9 cellular contexts compared by ENCODE assay signal in genomic region chr12:40446385-40446784, GRCh38.
A peak's percentile ranks its signal among the peaks of the same experiment; 100 is the strongest.
DNase-seq lines count a peak whose midpoint lies in the region; ATAC-seq and TF ChIP-seq lines count a peak whose summit lies in the region.
"Had no signal": no experiment of that assay in that cellular context is flagged by ENCODE, and none has a peak within 500 bp of the region (broad histone marks: within the 10 kb centered on the region; RNA-seq: fewer than 3 reads in every experiment).

No MANE protein-coding gene starts in this region.

- H3K4me3 ChIP-seq in fibroblast of lung (replicated peaks in 1 of 4; ENCODE audit: control extremely low read depth in 1 of 4, insufficient read depth in 1 of 4, low read depth in 3 of 4, low read length in 4 of 4): no peak overlapping the region

- no peaks in the 10 kb centered on the region for H3K79me2 ChIP-seq in fibroblast of lung (ENCODE audit: control insufficient read depth, insufficient read depth, low read length)

- H3K9me3 Mint-ChIP-seq in stimulated activated memory B cell treated with anti-CD40 and anti-IgM and Interleukin-4, amounts not matched to agents 10 μg/mL and 1 μg/mL and 100 μg/mL, for 72 hours: peaks cover 4% of the 10 kb centered on the region
- no peaks in the 10 kb centered on the region for H3K9me3 Mint-ChIP-seq in activated naive CD8-positive, alpha-beta T cell treated with anti-CD3 and anti-CD28 coated beads for 36 hours

- H2AFZ ChIP-seq in fibroblast of lung (ENCODE audit: low read length): no peak overlapping the region

- no peak overlapping the region for H3K27ac Mint-ChIP-seq in stimulated activated memory B cell treated with anti-CD40 and anti-IgM and Interleukin-4, amounts not matched to agents 10 μg/mL and 1 μg/mL and 100 μg/mL, for 72 hours
- H3K27ac Mint-ChIP-seq in activated naive CD8-positive, alpha-beta T cell treated with anti-CD3 and anti-CD28 coated beads for 36 hours: no peak overlapping the region
- H3K27ac Mint-ChIP-seq: dendritic cell treated with granulocyte-macrophage colony-stimulating factor and Interleukin-4, amounts not matched to agents 40 ng/mL and 50 ng/mL, for 4 days had no signal

- no peaks in the 10 kb centered on the region for H3K27me3 ChIP-seq in fibroblast of lung (ENCODE audit: control insufficient read depth, insufficient read depth, low read length)

- no peak overlapping the region for H3K27ac ChIP-seq in fibroblast of lung (ENCODE audit: insufficient read depth, low read length)

- H3K9ac ChIP-seq in fibroblast of lung (ENCODE audit: insufficient read depth, low read length): no peak overlapping the region

- H3K27me3 Mint-ChIP-seq in stimulated activated memory B cell treated with anti-CD40 and anti-IgM and Interleukin-4, amounts not matched to agents 10 μg/mL and 1 μg/mL and 100 μg/mL, for 72 hours: no peaks in the 10 kb centered on the region
- H3K27me3 Mint-ChIP-seq in activated naive CD8-positive, alpha-beta T cell treated with anti-CD3 and anti-CD28 coated beads for 36 hours: no peaks in the 10 kb centered on the region
- H3K27me3 Mint-ChIP-seq: dendritic cell treated with granulocyte-macrophage colony-stimulating factor and Interleukin-4, amounts not matched to agents 40 ng/mL and 50 ng/mL, for 4 days had no signal

- TF ChIP-seq CTCF in fibroblast of lung (conservative IDR thresholded peaks at IDR 0.05 in 1 of 2, IDR thresholded peaks at IDR 0.05 in 1 of 2; ENCODE audit: low read depth in 1 of 2, low read length in 2 of 2): peak; percentile 18 to 26

- H3K4me1 ChIP-seq in fibroblast of lung (ENCODE audit: control insufficient read depth, extremely low read depth, insufficient read depth, low read length): no peaks in the 10 kb centered on the region

- no peaks in the 10 kb centered on the region for H3K36me3 ChIP-seq in fibroblast of lung (ENCODE audit: control insufficient read depth, insufficient read depth, low read length)

- H3K4me1 Mint-ChIP-seq in stimulated activated memory B cell treated with anti-CD40 and anti-IgM and Interleukin-4, amounts not matched to agents 10 μg/mL and 1 μg/mL and 100 μg/mL, for 72 hours: no peaks in the 10 kb centered on the region
- no peaks in the 10 kb centered on the region for H3K4me1 Mint-ChIP-seq in activated naive CD8-positive, alpha-beta T cell treated with anti-CD3 and anti-CD28 coated beads for 36 hours

- peak; percentile 13 for DNase-seq in CD1c-positive myeloid dendritic cell (ENCODE audit: extremely low spot score)
- peak; percentile 36 for DNase-seq in NCI-H1105 (lab: John Stamatoyannopoulos, UW)
- no peak for DNase-seq in fibroblast of lung (ENCODE audit: low read depth in 2 of 2)
- DNase-seq in stimulated activated CD4-positive, alpha-beta T cell treated with anti-CD3 and anti-CD28 coated beads, Interleukin-4, amount 100 ng/mL, for 24 hours: no peak
- no peak for DNase-seq in midbrain (lab: John Stamatoyannopoulos, UW)
- DNase-seq in activated naive CD8-positive, alpha-beta T cell treated with anti-CD3 and anti-CD28 coated beads for 36 hours: no peak

- H3K9me3 ChIP-seq in fibroblast of lung (ENCODE audit: control insufficient read depth, insufficient read depth, low read depth, low read length): no peaks in the 10 kb centered on the region

- no peak overlapping the region for H3K4me3 Mint-ChIP-seq in stimulated activated memory B cell treated with anti-CD40 and anti-IgM and Interleukin-4, amounts not matched to agents 10 μg/mL and 1 μg/mL and 100 μg/mL, for 72 hours
- no peak overlapping the region for H3K4me3 Mint-ChIP-seq in activated naive CD8-positive, alpha-beta T cell treated with anti-CD3 and anti-CD28 coated beads for 36 hours
- H3K4me3 Mint-ChIP-seq: dendritic cell treated with granulocyte-macrophage colony-stimulating factor and Interleukin-4, amounts not matched to agents 40 ng/mL and 50 ng/mL, for 4 days had no signal

- H3K36me3 Mint-ChIP-seq in stimulated activated memory B cell treated with anti-CD40 and anti-IgM and Interleukin-4, amounts not matched to agents 10 μg/mL and 1 μg/mL and 100 μg/mL, for 72 hours: no peaks in the 10 kb centered on the region
- H3K36me3 Mint-ChIP-seq in activated naive CD8-positive, alpha-beta T cell treated with anti-CD3 and anti-CD28 coated beads for 36 hours: no peaks in the 10 kb centered on the region

- H3K4me2 ChIP-seq in fibroblast of lung (ENCODE audit: extremely low read depth, insufficient read depth, low read length): no peak overlapping the region

- no peaks in the 10 kb centered on the region for H4K20me1 ChIP-seq in fibroblast of lung (ENCODE audit: control insufficient read depth, extremely low read depth, insufficient read depth, low read length)

- peak; percentile 83 for ATAC-seq in GM21515 (IDR thresholded peaks at IDR 0.05; ENCODE audit: unreplicated experiment)
- no peak for ATAC-seq in stimulated activated memory B cell treated with anti-CD40 and anti-IgM and Interleukin-4, amounts not matched to agents 10 μg/mL and 1 μg/mL and 100 μg/mL, for 72 hours

Comparison
In these comparisons a context has a peak if more than half of its experiments do, and no peak if none do; other contexts are left out.
1. DNase-seq: peak in CD1c-positive myeloid dendritic cell (single experiment) and NCI-H1105 (single experiment); none in fibroblast of lung (0 of 2), stimulated activated CD4-positive, alpha-beta T cell treated with anti-CD3 and anti-CD28 coated beads, Interleukin-4, amount 100 ng/mL, for 24 hours (single experiment), midbrain (single experiment) and activated naive CD8-positive, alpha-beta T cell treated with anti-CD3 and anti-CD28 coated beads for 36 hours (single experiment).